Comparison of ENCODE assay signal across 21 cellular contexts in genomic region chr19:45244133-45244532, GRCh38. TPM values are rescaled to one million over a fixed set of nuclear protein-coding genes. Genes with fewer than 3 reads are reported as not detected.
A peak's percentile ranks its signal among the peaks of the same experiment; 100 is the strongest.
DNase-seq lines count a peak whose midpoint lies in the region; ATAC-seq, FAIRE-seq and TF ChIP-seq lines count a peak whose summit lies in the region.
"Had no signal": no experiment of that assay in that cellular context is flagged by ENCODE, and none has a peak within 500 bp of the region (broad histone marks: within the 10 kb centered on the region; RNA-seq: fewer than 3 reads in every experiment).

No MANE protein-coding gene starts in this region.

- H3K9me1 ChIP-seq in K562 (ENCODE audit: control insufficient read depth, insufficient read depth, low read length): no peaks in the 10 kb centered on the region

- H3K4me3 ChIP-seq in K562 (peak overlapping the region; percentile 29), H7 (ENCODE audit: insufficient read depth, low read depth, low read length) (no peak overlapping the region), breast epithelium (no peak overlapping the region)
- H3K4me3 ChIP-seq: GM12878, SK-N-MC had no signal

- H3K9me3 Mint-ChIP-seq in nephron progenitor cell (no peaks in the 10 kb centered on the region), type B pancreatic cell (no peaks in the 10 kb centered on the region)

- no peak for TF ChIP-seq EP300 in K562 (IDR thresholded peaks at IDR 0.05; ENCODE audit: low read length)

- H3K27me3 Mint-ChIP-seq in nephron progenitor cell (ENCODE audit: low read depth, poor library complexity) (peaks cover 38% of the 10 kb centered on the region), type B pancreatic cell (peaks cover 24% of the 10 kb centered on the region)

- DNase-seq in D341Med (ENCODE audit: low spot score): peak; percentile 8
- DNase-seq in K562 (ENCODE audit: extremely low read depth in 1 of 4, low spot score in 3 of 4): no peak
- no peak for DNase-seq in nephron progenitor cell
- no peak for DNase-seq in type B pancreatic cell (ENCODE audit: extremely low spot score, unreplicated experiment)
- no peak for DNase-seq in H7
- DNase-seq in breast epithelium (ENCODE audit: low spot score in 2 of 2): no peak
- no peak for DNase-seq in NCI-H69 (lab: John Stamatoyannopoulos, UW)
- DNase-seq: COR-L47, GOT3, NCI-H1417 treated with DMSO at 0.1 percent for 48 hours, NCI-H187 treated with DMSO at 0.1 percent for 48 hours, NCI-H2227 treated with DMSO at 0.1 percent for 48 hours, NCI-H510A treated with DMSO at 0.1 percent for 48 hours, NCI-H82, OCI-M1, Right ventricle myocardium superior had no signal

- peak overlapping the region; percentile 9 for H3K27ac Mint-ChIP-seq in nephron progenitor cell
- H3K27ac Mint-ChIP-seq in type B pancreatic cell: no peak overlapping the region

- peaks cover 45% of the 10 kb centered on the region for H3K4me1 Mint-ChIP-seq in nephron progenitor cell
- peaks cover 11% of the 10 kb centered on the region for H3K4me1 Mint-ChIP-seq in type B pancreatic cell (ENCODE audit: unreplicated experiment)

- H3K9me3 ChIP-seq in K562 (replicated peaks; ENCODE audit: control insufficient read depth, insufficient read depth, low read depth, low read length) (no peaks in the 10 kb centered on the region), breast epithelium (no peaks in the 10 kb centered on the region)

- no peaks in the 10 kb centered on the region for H4K20me1 ChIP-seq in K562 (replicated peaks; ENCODE audit: control insufficient read depth, insufficient read depth, low read length)

- no peaks in the 10 kb centered on the region for H3K36me3 Mint-ChIP-seq in nephron progenitor cell (ENCODE audit: low read depth)
- H3K36me3 Mint-ChIP-seq in type B pancreatic cell: no peaks in the 10 kb centered on the region
- H3K36me3 Mint-ChIP-seq: CD14-positive monocyte had no signal

- H3K36me3 ChIP-seq in K562 (ENCODE audit: control insufficient read depth, insufficient read depth, low read length): no peaks in the 10 kb centered on the region
- H3K36me3 ChIP-seq in H7 (replicated peaks; ENCODE audit: control insufficient read depth, insufficient read depth, low read length): no peaks in the 10 kb centered on the region
- H3K36me3 ChIP-seq in breast epithelium: no peaks in the 10 kb centered on the region

- TF ChIP-seq POLR2A in K562 (conservative IDR thresholded peaks at IDR 0.05) (no peak), breast epithelium (IDR thresholded peaks at IDR 0.05) (no peak)

- no peak overlapping the region for H2AFZ ChIP-seq in K562 (ENCODE audit: low read depth, low read length)

- H3K27ac ChIP-seq in K562 (ENCODE audit: extremely low read depth, low read depth, low read length) (no peak overlapping the region), breast epithelium (no peak overlapping the region)
- H3K27ac ChIP-seq: KMS-11, SK-N-MC had no signal

- no peak for TF ChIP-seq CTCF in K562 (IDR thresholded peaks at IDR 0.05 in 2 of 3, conservative IDR thresholded peaks at IDR 0.05 in 1 of 3; ENCODE audit: insufficient read depth in 2 of 3, low read depth in 1 of 3, low read length in 3 of 3)
- no peak for TF ChIP-seq CTCF in nephron progenitor cell (IDR thresholded peaks at IDR 0.05)
- TF ChIP-seq CTCF in type B pancreatic cell (conservative IDR thresholded peaks at IDR 0.05): no peak
- TF ChIP-seq CTCF in breast epithelium (IDR thresholded peaks at IDR 0.05): no peak

- H3K9ac ChIP-seq in K562 (ENCODE audit: insufficient read depth in 1 of 2, low read depth in 2 of 2, low read length in 2 of 2): peak overlapping the region in 1 of 2 experiments; percentile 90; a peak in 2 of 4 replicates
- H3K9ac ChIP-seq: KMS-11 had no signal

- no TSS peak for BruUV-seq in K562 (replicated peaks; lab: Mats Ljungman, UMichigan)

- CTCF ChIA-PET in K562 (lab: Yijun Ruan, JAX; ENCODE audit: low intra/inter-chr PET ratio): no interaction called here

- no peak for FAIRE-seq in K562 (lab: Jason Lieb, UNC)
- FAIRE-seq: GM12878 had no signal

- peak overlapping the region; percentile 67 for H3K4me3 Mint-ChIP-seq in nephron progenitor cell
- peak overlapping the region; percentile 39 for H3K4me3 Mint-ChIP-seq in type B pancreatic cell

- peak overlapping the region; percentile 76 for H3K4me2 ChIP-seq in K562 (ENCODE audit: insufficient read depth, low read length)
- H3K4me2 ChIP-seq: KMS-11 had no signal

- H3K4me1 ChIP-seq in K562 (replicated peaks in 1 of 2; ENCODE audit: control insufficient read depth in 2 of 2, insufficient read depth in 2 of 2, low read length in 2 of 2) (peaks cover 38 to 59% of the 10 kb centered on the region in 2 experiments), breast epithelium (no peaks in the 10 kb centered on the region)

- intact Hi-C loops in K562 (cut with micrococcal nuclease): loop anchor here (10.0 kb wide), 1 partner anchor 229 kb away; no protein-coding TSS in a partner anchor
- intact Hi-C loops in breast epithelium (cut with DNase I; ENCODE audit: low total_unique reads): loop anchor here (10.0 kb wide), 1 partner anchor 1711 kb away; no protein-coding TSS in a partner anchor

- ATAC-seq in K562: no peak
- ATAC-seq: GM12878 had no signal

- 67% methylated on average over 7 of the region's 7 CpGs for WGBS in K562 (ENCODE audit: insufficient coverage, low coverage, missing lambda C conversion rate)

- no peak for TF ChIP-seq RAD21 in K562 (CRISPR knock-in tag; conservative IDR thresholded peaks at IDR 0.05 in 1 of 2, IDR thresholded peaks at IDR 0.05 in 1 of 2)

- in situ Hi-C loops in K562 (cut with MboI): no loop called here

- peaks cover 29% of the 10 kb centered on the region for H3K79me2 ChIP-seq in K562 (ENCODE audit: control insufficient read depth, insufficient read depth, low read length)

- POLR2A ChIA-PET in K562 (lab: Yijun Ruan, JAX): interaction anchor here (1.2 to 1.4 kb wide), 2 partner anchors 9 to 11 kb away, joined by 3 to 5 read pairs; no protein-coding TSS in a partner anchor

- H3K27me3 ChIP-seq in K562 (ENCODE audit: control insufficient read depth in 2 of 2, insufficient read depth in 2 of 2, low read length in 2 of 2) (no peaks in the 10 kb centered on the region), H7 (ENCODE audit: control insufficient read depth, insufficient read depth, low read length) (peaks cover under 1% of the 10 kb centered on the region; the same call in 1 of the 2 replicates), breast epithelium (no peaks in the 10 kb centered on the region)

TF ChIP-seq in K562, 482 proteins besides CTCF, POLR2A, EP300 and RAD21 (continues in another document):
- TF ChIP-seq HMG20B (CRISPR knock-in tag; IDR thresholded peaks at IDR 0.05) (no peak), ZNF57 (CRISPR knock-in tag; IDR thresholded peaks at IDR 0.05) (no peak), ZNF764 (CRISPR knock-in tag; IDR thresholded peaks at IDR 0.05; ENCODE audit: low read depth) (no peak), FIP1L1 (IDR thresholded peaks at IDR 0.05; ENCODE audit: low read depth, low read length, poor library complexity, severe bottlenecking) (no peak), RBBP5 (IDR thresholded peaks at IDR 0.05; ENCODE audit: borderline replicate concordance, insufficient read depth, low read length, poor library complexity, severe bottlenecking) (no peak), PHB2 (IDR thresholded peaks at IDR 0.05; ENCODE audit: low read depth) (no peak)

RNA-seq across cellular contexts. Expression of gene EXOC3L2, which starts 1.1 kb away (rescaled TPM):
- 2.7 and 12.8 TPM in 2 replicates for total RNA-seq in K562 (2011; cell fraction: chromatin; rRNA removed; ENCODE audit: low replicate concordance)
- total RNA-seq in K562 (2011; cell fraction: nucleolus; rRNA removed): 14.5 and 16.8 TPM in 2 replicates
- 5.2 and 5.7 TPM in 2 replicates for total RNA-seq in K562 (2011; cell fraction: nucleoplasm; rRNA removed)
- total RNA-seq in K562 (2014; rRNA removed): 12.3 and 13.3 TPM in 2 replicates
- total RNA-seq in K562 (2014; rRNA removed; fragmentation: Illumina TruSeq; extraction: Trizol): 0.96 and 1.3 TPM in 2 replicates
- total RNA-seq in K562 (2015; rRNA removed; fragmentation: Illumina TruSeq; extraction: Trizol): 2.0 and 2.1 TPM in 2 replicates
- total RNA-seq in K562 (2021): 15.5 and 19.0 TPM in 2 replicates
- polyA plus RNA-seq in K562 (2011; rRNA removed): 3.1 and 6.0 TPM in 2 replicates
- polyA plus RNA-seq in K562 (2011; cell fraction: cytosol; rRNA removed): 4.1 and 21.2 TPM in 2 replicates
- 7.5 and 31.6 TPM in 2 replicates for polyA plus RNA-seq in K562 (2011; cell fraction: nucleus; rRNA removed)
- 14.4 and 19.7 TPM in 2 replicates for polyA plus RNA-seq in K562 (2012)
- polyA plus RNA-seq in K562 (2014; fragmentation: Illumina TruSeq; extraction: Trizol): 2.4 and 7.8 TPM in 2 replicates
- under 1 TPM; 0.31 to 0.34 TPM for polyA plus RNA-seq in K562 (2014; fragmentation: Nextera tagmentation; extraction: Ambion mirVana)
- 6.1 and 6.7 TPM in 2 replicates for polyA plus RNA-seq in K562 (2014; rRNA removed)
- polyA minus RNA-seq in K562 (2011; rRNA and poly(A)+ RNA removed): 0.96 and 2.0 TPM in 2 replicates
- polyA minus RNA-seq in K562 (2011; cell fraction: cytosol; rRNA and poly(A)+ RNA removed): 10.7 and 11.2 TPM in 2 replicates
- polyA minus RNA-seq in K562 (2011; cell fraction: nucleus; rRNA and poly(A)+ RNA removed): 4.7 and 8.8 TPM in 2 replicates
- total RNA-seq in type B pancreatic cell (ENCODE audit: low replicate concordance): 0.60 TPM in 1 of 2 replicates, not detected in the other
- total RNA-seq in H7 (2014; rRNA removed; shearing (Covaris generic)): 2.2 and 5.4 TPM in 2 replicates
- total RNA-seq in breast epithelium: 1 to 10 TPM in 1 of 3 donors, under 1 TPM in 2; 0.44 to 2.3 (median 0.64) TPM
- total RNA-seq: GM12878, M059J had no signal
- polyA plus RNA-seq: CD14-positive monocyte, GM12878 had no signal

RNA-seq across cellular contexts. Expression of gene MARK4, which starts 6.9 kb away (rescaled TPM):
- 37.2 and 76.7 TPM in 2 replicates for total RNA-seq in K562 (2011; cell fraction: chromatin; rRNA removed; ENCODE audit: low replicate concordance)
- total RNA-seq in K562 (2011; cell fraction: nucleolus; rRNA removed): 24.3 TPM in 2 replicates
- 26.7 and 28.1 TPM in 2 replicates for total RNA-seq in K562 (2011; cell fraction: nucleoplasm; rRNA removed)
- 7.9 and 8.6 TPM in 2 replicates for total RNA-seq in K562 (2014; rRNA removed)
- 6.7 and 6.8 TPM in 2 replicates for total RNA-seq in K562 (2014; rRNA removed; fragmentation: Illumina TruSeq; extraction: Trizol)
- total RNA-seq in K562 (2015; rRNA removed; fragmentation: Illumina TruSeq; extraction: Trizol): 4.2 and 5.2 TPM in 2 replicates
- 24.8 and 29.4 TPM in 2 replicates for total RNA-seq in K562 (2021)
- 9.5 and 11.1 TPM in 2 replicates for polyA plus RNA-seq in K562 (2011; rRNA removed)
- polyA plus RNA-seq in K562 (2011; cell fraction: cytosol; rRNA removed): 4.4 and 6.2 TPM in 2 replicates
- polyA plus RNA-seq in K562 (2011; cell fraction: nucleus; rRNA removed): 9.6 and 10.2 TPM in 2 replicates
- polyA plus RNA-seq in K562 (2012): 15.2 and 27.5 TPM in 2 replicates
- 18.4 and 24.5 TPM in 2 replicates for polyA plus RNA-seq in K562 (2014; fragmentation: Illumina TruSeq; extraction: Trizol)
- polyA plus RNA-seq in K562 (2014; fragmentation: Nextera tagmentation; extraction: Ambion mirVana): under 1 TPM; 0.52 to 0.96 TPM
- 7.4 and 12.7 TPM in 2 replicates for polyA plus RNA-seq in K562 (2014; rRNA removed)
- 16.3 and 17.7 TPM in 2 replicates for polyA minus RNA-seq in K562 (2011; rRNA and poly(A)+ RNA removed)
- polyA minus RNA-seq in K562 (2011; cell fraction: cytosol; rRNA and poly(A)+ RNA removed): 11.7 and 21.8 TPM in 2 replicates
- 5.0 and 5.4 TPM in 2 replicates for polyA minus RNA-seq in K562 (2011; cell fraction: nucleus; rRNA and poly(A)+ RNA removed)
- 38.8 and 47.3 TPM in 2 replicates for total RNA-seq in type B pancreatic cell (ENCODE audit: low replicate concordance)
- total RNA-seq in H7 (2014; rRNA removed; shearing (Covaris generic)): 16.1 and 26.5 TPM in 2 replicates
- total RNA-seq in breast epithelium: 10 to 100 TPM; 11.0 to 20.0 (median 19.2) TPM
